Comparison of ENCODE assay signal across 1 cellular context in genomic region chr1:154936416-154937050, GRCh38.
TF ChIP-seq lines count a peak whose summit lies in the region.

Gene PMVK, minus strand, starts transcription at chr1:154936719. Its CDS starts 34 bp downstream, at chr1:154936685.

TF ChIP-seq in HepG2, 621 proteins besides CTCF, POLR2A, EP300 and RAD21 (continued from another document):
- TF ChIP-seq PRDM15 (CRISPR knock-in tag; IDR thresholded peaks at IDR 0.05) (peak; percentile 67), RXRA (CRISPR knock-in tag; IDR thresholded peaks at IDR 0.05) (peak; percentile 89), ZNF678 (CRISPR knock-in tag; IDR thresholded peaks at IDR 0.05) (peak; percentile 99), NPAS2 (CRISPR knock-in tag; IDR thresholded peaks at IDR 0.05; ENCODE audit: borderline replicate concordance) (no peak), ZNF530 (CRISPR knock-in tag; IDR thresholded peaks at IDR 0.05; ENCODE audit: low read depth) (0 out of 2 replicates have a peak, but pooled peaks have one; percentile 82), HDAC2 (CRISPR knock-in tag; IDR thresholded peaks at IDR 0.05) (peak; percentile 96), AGO2 (optimal IDR thresholded peaks at IDR 0.05; ENCODE audit: low read depth, low read length) (peak; percentile 63), ZNF446 (CRISPR knock-in tag; IDR thresholded peaks at IDR 0.05) (peak; percentile 97), ZBTB42 (CRISPR knock-in tag; IDR thresholded peaks at IDR 0.05) (peak; percentile 85; the same call in 1 of the 2 replicates), ELF3 (CRISPR knock-in tag; IDR thresholded peaks at IDR 0.05) (peak; percentile 98), FOXK1 (CRISPR knock-in tag; IDR thresholded peaks at IDR 0.05; ENCODE audit: borderline replicate concordance, low read depth) (peak; percentile 69; the same call in 1 of the 2 replicates), FOXK2 (IDR thresholded peaks at IDR 0.05) (no peak), ZNF329 (CRISPR knock-in tag; IDR thresholded peaks at IDR 0.05; ENCODE audit: low read depth) (peak; percentile 93), RORA (CRISPR knock-in tag; IDR thresholded peaks at IDR 0.05) (no peak), ZNF251 (CRISPR knock-in tag; IDR thresholded peaks at IDR 0.05) (peak; percentile 99), NFATC3 (CRISPR knock-in tag; IDR thresholded peaks at IDR 0.05) (peak; percentile 98), AGO1 (IDR thresholded peaks at IDR 0.05; ENCODE audit: low read depth, low read length, poor library complexity, severe bottlenecking) (no peak), ZBTB49 (CRISPR knock-in tag; IDR thresholded peaks at IDR 0.05; ENCODE audit: borderline replicate concordance) (no peak), ZBTB21 (CRISPR knock-in tag; IDR thresholded peaks at IDR 0.05) (peak; percentile 73; the same call in 1 of the 2 replicates), KMT2A (CRISPR knock-in tag; IDR thresholded peaks at IDR 0.05) (peak; percentile 68), ZBTB38 (CRISPR knock-in tag; IDR thresholded peaks at IDR 0.05) (peak; percentile 98), ZNF747 (CRISPR knock-in tag; IDR thresholded peaks at IDR 0.05; ENCODE audit: borderline replicate concordance) (peak; percentile 99), ZNF556 (CRISPR knock-in tag; IDR thresholded peaks at IDR 0.05; ENCODE audit: borderline replicate concordance) (peak; percentile 98), ZFP37 (CRISPR knock-in tag; IDR thresholded peaks at IDR 0.05; ENCODE audit: borderline replicate concordance) (peak; percentile 99), ZEB1 (IDR thresholded peaks at IDR 0.05; ENCODE audit: insufficient replicate concordance, low read depth) (peak; percentile 44), ZNF225 (CRISPR knock-in tag; IDR thresholded peaks at IDR 0.05) (peak; percentile 94), MAX (IDR thresholded peaks at IDR 0.05) (peak; percentile 100), ZFP41 (CRISPR knock-in tag; IDR thresholded peaks at IDR 0.05; ENCODE audit: borderline replicate concordance) (peak; percentile 98), TBX2 (CRISPR knock-in tag; IDR thresholded peaks at IDR 0.05; ENCODE audit: borderline replicate concordance) (peak; percentile 97), ZMYM3 (CRISPR knock-in tag; IDR thresholded peaks at IDR 0.05) (peak; percentile 75), CREM (IDR thresholded peaks at IDR 0.05) (no peak), CREM (CRISPR knock-in tag; IDR thresholded peaks at IDR 0.05) (no peak), ZNF143 (CRISPR knock-in tag; IDR thresholded peaks at IDR 0.05) (peak; percentile 68), CREB3 (CRISPR knock-in tag; IDR thresholded peaks at IDR 0.05) (peak; percentile 90; the same call in 1 of the 2 replicates), KDM3A (CRISPR knock-in tag; IDR thresholded peaks at IDR 0.05; ENCODE audit: low read depth) (peak; percentile 96), FOXO1 (CRISPR knock-in tag; IDR thresholded peaks at IDR 0.05) (peak; percentile 87), ZNF83 (CRISPR knock-in tag; IDR thresholded peaks at IDR 0.05; ENCODE audit: borderline replicate concordance) (peak; percentile 60), ZKSCAN1 (IDR thresholded peaks at IDR 0.05; ENCODE audit: low read length) (no peak)
- TF ChIP-seq, protein P1, sequence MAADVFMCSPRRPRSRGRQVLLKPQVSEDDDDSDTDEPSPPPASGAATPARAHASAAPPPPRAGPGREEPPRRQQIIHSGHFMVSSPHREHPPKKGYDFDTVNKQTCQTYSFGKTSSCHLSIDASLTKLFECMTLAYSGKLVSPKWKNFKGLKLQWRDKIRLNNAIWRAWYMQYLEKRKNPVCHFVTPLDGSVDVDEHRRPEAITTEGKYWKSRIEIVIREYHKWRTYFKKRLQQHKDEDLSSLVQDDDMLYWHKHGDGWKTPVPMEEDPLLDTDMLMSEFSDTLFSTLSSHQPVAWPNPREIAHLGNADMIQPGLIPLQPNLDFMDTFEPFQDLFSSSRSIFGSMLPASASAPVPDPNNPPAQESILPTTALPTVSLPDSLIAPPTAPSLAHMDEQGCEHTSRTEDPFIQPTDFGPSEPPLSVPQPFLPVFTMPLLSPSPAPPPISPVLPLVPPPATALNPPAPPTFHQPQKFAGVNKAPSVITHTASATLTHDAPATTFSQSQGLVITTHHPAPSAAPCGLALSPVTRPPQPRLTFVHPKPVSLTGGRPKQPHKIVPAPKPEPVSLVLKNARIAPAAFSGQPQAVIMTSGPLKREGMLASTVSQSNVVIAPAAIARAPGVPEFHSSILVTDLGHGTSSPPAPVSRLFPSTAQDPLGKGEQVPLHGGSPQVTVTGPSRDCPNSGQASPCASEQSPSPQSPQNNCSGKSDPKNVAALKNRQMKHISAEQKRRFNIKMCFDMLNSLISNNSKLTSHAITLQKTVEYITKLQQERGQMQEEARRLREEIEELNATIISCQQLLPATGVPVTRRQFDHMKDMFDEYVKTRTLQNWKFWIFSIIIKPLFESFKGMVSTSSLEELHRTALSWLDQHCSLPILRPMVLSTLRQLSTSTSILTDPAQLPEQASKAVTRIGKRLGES (CRISPR knock-in tag; IDR thresholded peaks at IDR 0.05; ENCODE audit: borderline replicate concordance), result peak; percentile 93; the same call in 1 of the 2 replicates
- TF ChIP-seq, protein P2, sequence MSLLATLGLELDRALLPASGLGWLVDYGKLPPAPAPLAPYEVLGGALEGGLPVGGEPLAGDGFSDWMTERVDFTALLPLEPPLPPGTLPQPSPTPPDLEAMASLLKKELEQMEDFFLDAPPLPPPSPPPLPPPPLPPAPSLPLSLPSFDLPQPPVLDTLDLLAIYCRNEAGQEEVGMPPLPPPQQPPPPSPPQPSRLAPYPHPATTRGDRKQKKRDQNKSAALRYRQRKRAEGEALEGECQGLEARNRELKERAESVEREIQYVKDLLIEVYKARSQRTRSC (CRISPR knock-in tag; IDR thresholded peaks at IDR 0.05; ENCODE audit: low read depth), result peak; percentile 99
- TF ChIP-seq, protein P3, sequence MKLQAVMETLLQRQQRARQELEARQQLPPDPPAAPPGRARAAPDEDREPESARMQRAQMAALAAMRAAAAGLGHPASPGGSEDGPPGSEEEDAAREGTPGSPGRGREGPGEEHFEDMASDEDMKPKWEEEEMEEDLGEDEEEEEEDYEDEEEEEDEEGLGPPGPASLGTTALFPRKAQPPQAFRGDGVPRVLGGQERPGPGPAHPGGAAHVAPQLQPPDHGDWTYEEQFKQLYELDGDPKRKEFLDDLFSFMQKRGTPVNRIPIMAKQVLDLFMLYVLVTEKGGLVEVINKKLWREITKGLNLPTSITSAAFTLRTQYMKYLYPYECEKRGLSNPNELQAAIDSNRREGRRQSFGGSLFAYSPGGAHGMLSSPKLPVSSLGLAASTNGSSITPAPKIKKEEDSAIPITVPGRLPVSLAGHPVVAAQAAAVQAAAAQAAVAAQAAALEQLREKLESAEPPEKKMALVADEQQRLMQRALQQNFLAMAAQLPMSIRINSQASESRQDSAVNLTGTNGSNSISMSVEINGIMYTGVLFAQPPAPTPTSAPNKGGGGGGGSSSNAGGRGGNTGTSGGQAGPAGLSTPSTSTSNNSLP (IDR thresholded peaks at IDR 0.05; ENCODE audit: low read depth, low read length), result no peak; the same call in 1 of the 2 replicates
- TF ChIP-seq, protein P4, sequence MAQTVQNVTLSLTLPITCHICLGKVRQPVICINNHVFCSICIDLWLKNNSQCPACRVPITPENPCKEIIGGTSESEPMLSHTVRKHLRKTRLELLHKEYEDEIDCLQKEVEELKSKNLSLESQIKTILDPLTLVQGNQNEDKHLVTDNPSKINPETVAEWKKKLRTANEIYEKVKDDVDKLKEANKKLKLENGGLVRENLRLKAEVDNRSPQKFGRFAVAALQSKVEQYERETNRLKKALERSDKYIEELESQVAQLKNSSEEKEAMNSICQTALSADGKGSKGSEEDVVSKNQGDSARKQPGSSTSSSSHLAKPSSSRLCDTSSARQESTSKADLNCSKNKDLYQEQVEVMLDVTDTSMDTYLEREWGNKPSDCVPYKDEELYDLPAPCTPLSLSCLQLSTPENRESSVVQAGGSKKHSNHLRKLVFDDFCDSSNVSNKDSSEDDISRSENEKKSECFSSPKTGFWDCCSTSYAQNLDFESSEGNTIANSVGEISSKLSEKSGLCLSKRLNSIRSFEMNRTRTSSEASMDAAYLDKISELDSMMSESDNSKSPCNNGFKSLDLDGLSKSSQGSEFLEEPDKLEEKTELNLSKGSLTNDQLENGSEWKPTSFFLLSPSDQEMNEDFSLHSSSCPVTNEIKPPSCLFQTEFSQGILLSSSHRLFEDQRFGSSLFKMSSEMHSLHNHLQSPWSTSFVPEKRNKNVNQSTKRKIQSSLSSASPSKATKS (CRISPR knock-in tag; IDR thresholded peaks at IDR 0.05), result peak; percentile 99
- TF ChIP-seq, protein P5, sequence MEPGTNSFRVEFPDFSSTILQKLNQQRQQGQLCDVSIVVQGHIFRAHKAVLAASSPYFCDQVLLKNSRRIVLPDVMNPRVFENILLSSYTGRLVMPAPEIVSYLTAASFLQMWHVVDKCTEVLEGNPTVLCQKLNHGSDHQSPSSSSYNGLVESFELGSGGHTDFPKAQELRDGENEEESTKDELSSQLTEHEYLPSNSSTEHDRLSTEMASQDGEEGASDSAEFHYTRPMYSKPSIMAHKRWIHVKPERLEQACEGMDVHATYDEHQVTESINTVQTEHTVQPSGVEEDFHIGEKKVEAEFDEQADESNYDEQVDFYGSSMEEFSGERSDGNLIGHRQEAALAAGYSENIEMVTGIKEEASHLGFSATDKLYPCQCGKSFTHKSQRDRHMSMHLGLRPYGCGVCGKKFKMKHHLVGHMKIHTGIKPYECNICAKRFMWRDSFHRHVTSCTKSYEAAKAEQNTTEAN (CRISPR knock-in tag; conservative IDR thresholded peaks at IDR 0.05), result peak; percentile 96
